9 cellular contexts compared by ENCODE assay signal in the genomic region with DNA sequence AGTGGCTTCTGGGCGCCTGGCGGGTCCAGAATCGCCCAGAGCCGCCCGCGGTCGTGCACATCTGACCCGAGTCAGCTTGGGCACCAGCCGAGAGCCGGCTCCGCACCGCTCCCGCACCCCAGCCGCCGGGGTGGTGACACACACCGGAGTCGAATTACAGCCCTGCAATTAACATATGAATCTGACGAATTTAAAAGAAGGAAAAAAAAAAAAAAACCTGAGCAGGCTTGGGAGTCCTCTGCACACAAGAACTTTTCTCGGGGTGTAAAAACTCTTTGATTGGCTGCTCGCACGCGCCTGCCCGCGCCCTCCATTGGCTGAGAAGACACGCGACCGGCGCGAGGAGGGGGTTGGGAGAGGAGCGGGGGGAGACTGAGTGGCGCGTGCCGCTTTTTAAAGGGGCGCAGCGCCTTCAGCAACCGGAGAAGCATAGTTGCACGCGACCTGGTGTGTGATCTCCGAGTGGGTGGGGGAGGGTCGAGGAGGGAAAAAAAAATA. TPM values are rescaled to one million over a fixed set of nuclear protein-coding genes. Genes with fewer than 3 reads are reported as not detected.
DNase-seq lines count a peak whose midpoint lies in the region; TF ChIP-seq lines count a peak whose summit lies in the region.
"Had no signal": no experiment of that assay in that cellular context is flagged by ENCODE, and none has a peak within 500 bp of the region (broad histone marks: within the 10 kb centered on the region; RNA-seq: fewer than 3 reads in every experiment).

A gene with protein sequence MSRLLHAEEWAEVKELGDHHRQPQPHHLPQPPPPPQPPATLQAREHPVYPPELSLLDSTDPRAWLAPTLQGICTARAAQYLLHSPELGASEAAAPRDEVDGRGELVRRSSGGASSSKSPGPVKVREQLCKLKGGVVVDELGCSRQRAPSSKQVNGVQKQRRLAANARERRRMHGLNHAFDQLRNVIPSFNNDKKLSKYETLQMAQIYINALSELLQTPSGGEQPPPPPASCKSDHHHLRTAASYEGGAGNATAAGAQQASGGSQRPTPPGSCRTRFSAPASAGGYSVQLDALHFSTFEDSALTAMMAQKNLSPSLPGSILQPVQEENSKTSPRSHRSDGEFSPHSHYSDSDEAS (plus strand): TSS at position 422 of the 498 bp plus-strand sequence. CDS start 174 bp downstream, outside the sequence.

- H3K4me3 ChIP-seq in epithelial cell of proximal tubule (ENCODE audit: low read depth, low read length): peak within 1 kb of the TSS; percentile 39

- peak; percentile 52 for DNase-seq in NCI-H510A treated with DMSO at 0.1 percent for 48 hours (lab: John Stamatoyannopoulos, UW)
- no peak for DNase-seq in NCI-H510A (lab: John Stamatoyannopoulos, UW)
- DNase-seq in RKO (ENCODE audit: low spot score): peak; percentile 40
- no peak for DNase-seq in epithelial cell of proximal tubule (ENCODE audit: low read depth)
- DNase-seq in neural crest cell (ENCODE audit: low read depth, low spot score): peak; percentile 60
- no peak for DNase-seq in GF-D8 (lab: John Stamatoyannopoulos, UW)
- DNase-seq in globus pallidus (ENCODE audit: low spot score): no peak
- DNase-seq in dermis blood vessel endothelial cell: no peak

- TF ChIP-seq CTCF in epithelial cell of proximal tubule (conservative IDR thresholded peaks at IDR 0.05; ENCODE audit: low read depth, low read length) (no peak), neural crest cell (conservative IDR thresholded peaks at IDR 0.05) (no peak)

- peaks cover 100% of the 10 kb centered on the region for H3K27me3 Mint-ChIP-seq in neural crest cell (ENCODE audit: low read depth)

- no peaks in the 10 kb centered on the region for H3K36me3 Mint-ChIP-seq in neural crest cell (ENCODE audit: low read depth)

- no peak within 1 kb of the TSS for H3K27ac Mint-ChIP-seq in neural crest cell (ENCODE audit: unreplicated experiment)

- H3K9me3 Mint-ChIP-seq in neural crest cell: no peaks in the 10 kb centered on the region

- H3K4me1 Mint-ChIP-seq in neural crest cell: peaks cover 18% of the 10 kb centered on the region

- H3K4me3 Mint-ChIP-seq in neural crest cell: peak within 1 kb of the TSS; percentile 92

RNA-seq across cellular contexts. Expression of the gene that starts here (rescaled TPM):
- total RNA-seq in epithelial cell of proximal tubule (not detected in 2 replicates), neural crest cell (not detected in 2 replicates), dermis blood vessel endothelial cell (not detected in 2 replicates)
- total RNA-seq: T-helper 2 cell treated with Interferon-gamma antibody and Interleukin-4, amounts not matched to agents 100 ng/mL and 5 ng/mL, for 36 hours had no signal

Comparison
In these comparisons a context has a peak if more than half of its experiments do, and no peak if none do; other contexts are left out.
1. DNase-seq: peak in NCI-H510A treated with DMSO at 0.1 percent for 48 hours (single experiment) and RKO (single experiment); none in NCI-H510A (single experiment), epithelial cell of proximal tubule (single experiment), GF-D8 (single experiment), globus pallidus (single experiment) and dermis blood vessel endothelial cell (single experiment).
2. Peak in DNase-seq in neural crest cell; RNA of the gene not detected or under 1 TPM.